25 cellular contexts compared by ENCODE assay signal in genomic region chr17:82783498-82783897, GRCh38. TPM values are rescaled to one million over a fixed set of nuclear protein-coding genes. Genes with fewer than 3 reads are reported as not detected.
A peak's percentile ranks its signal among the peaks of the same experiment; 100 is the strongest.
DNase-seq lines count a peak whose midpoint lies in the region; ATAC-seq, FAIRE-seq and TF ChIP-seq lines count a peak whose summit lies in the region.
"Had no signal": no experiment of that assay in that cellular context is flagged by ENCODE, and none has a peak within 500 bp of the region (broad histone marks: within the 10 kb centered on the region; RNA-seq: fewer than 3 reads in every experiment).

No MANE protein-coding gene starts in this region.

- BruUV-seq in HepG2 (replicated peaks; lab: Mats Ljungman, UMichigan) = no TSS peak

- TF ChIP-seq POLR2A in HepG2 (IDR thresholded peaks at IDR 0.05; ENCODE audit: insufficient read depth in 1 of 2, low read depth in 2 of 2, low read length in 2 of 2) = no peak
- TF ChIP-seq POLR2A in right lobe of liver (IDR thresholded peaks at IDR 0.05) = no peak

- in situ Hi-C loops in HepG2 (cut with HindIII; ENCODE audit: extremely low pct_ligation_motif_present, low pct_unique_long_range_greater_than_20kb) = loop anchor here (5.0 kb wide), 1 partner anchor 144 kb away; no protein-coding TSS in a partner anchor

- no peak for TF ChIP-seq EP300 in HepG2 (IDR thresholded peaks at IDR 0.05; ENCODE audit: low read depth in 2 of 2, low read length in 2 of 2)
- no peak for TF ChIP-seq EP300 in HepG2 (CRISPR knock-in tag; IDR thresholded peaks at IDR 0.05; ENCODE audit: borderline replicate concordance)

- POLR2A ChIA-PET in HepG2 (lab: Yijun Ruan, JAX) = no interaction called here
- POLR2A ChIA-PET in RWPE1 (lab: Yijun Ruan, JAX; ENCODE audit: low non-redundant PET) = no interaction called here

- FAIRE-seq in HepG2 (lab: Jason Lieb, UNC) = no peak
- FAIRE-seq: A204.1, D721Med had no signal

- CTCF ChIA-PET in HepG2 (lab: Yijun Ruan, JAX; ENCODE audit: low intra/inter-chr PET ratio, low total read pairs) (interaction anchor here (2.6 kb wide), 1 partner anchor 134 kb away, joined by 17 read pairs; no protein-coding TSS in a partner anchor), RWPE1 (lab: Yijun Ruan, JAX) (interaction anchor here (0.6 kb wide), 2 partner anchors 130 to 293 kb away, joined by 3 read pairs; no protein-coding TSS in a partner anchor)

- intact Hi-C loops in HepG2 (cut with micrococcal nuclease; ENCODE audit: unreplicated experiment) = no loop called here
- intact Hi-C loops in right lobe of liver (cut with DNase I) = loop anchor here (10.0 kb wide), 2 partner anchors 121 to 131 kb away; no protein-coding TSS in a partner anchor

- no peaks in the 10 kb centered on the region for H3K9me3 ChIP-seq in HepG2 (ENCODE audit: low read length)
- H3K9me3 ChIP-seq in right lobe of liver = no peaks in the 10 kb centered on the region
- no peaks in the 10 kb centered on the region for H3K9me3 ChIP-seq in neutrophil
- H3K9me3 ChIP-seq: HAP-1, MG63 had no signal

- no peak overlapping the region for H3K4me3 Mint-ChIP-seq in activated naive CD8-positive, alpha-beta T cell treated with anti-CD3 and anti-CD28 coated beads, Interleukin-2, amount 50 U/mL, for 24 hours
- H3K4me3 Mint-ChIP-seq: CD4-positive, alpha-beta T cell; GM23338 had no signal

- no peak for TF ChIP-seq RAD21 in HepG2 (CRISPR knock-in tag; IDR thresholded peaks at IDR 0.05)

- no peak overlapping the region for H3K9ac ChIP-seq in HepG2 (ENCODE audit: insufficient read depth, low read depth, low read length)

- H3K27me3 ChIP-seq in HepG2 (ENCODE audit: control insufficient read depth in 1 of 2, insufficient read depth in 2 of 2, low read length in 2 of 2) (no peaks in the 10 kb centered on the region), right lobe of liver (no peaks in the 10 kb centered on the region), neutrophil (no peaks in the 10 kb centered on the region)
- H3K27me3 ChIP-seq: MG63 had no signal

- H2AFZ ChIP-seq in HepG2 (ENCODE audit: low read length) = no peak overlapping the region
- H2AFZ ChIP-seq: GM23338 had no signal

- 96% methylated on average over 18 of the region's 18 CpGs for WGBS in HepG2 (ENCODE audit: low lambda C conversion rate)
- 83% methylated on average over 11 of the region's 18 CpGs for WGBS in right lobe of liver (ENCODE audit: insufficient coverage, low coverage, low lambda C conversion rate, missing lambda C conversion rate)

- peaks cover 17% of the 10 kb centered on the region for H3K36me3 Mint-ChIP-seq in activated naive CD8-positive, alpha-beta T cell treated with anti-CD3 and anti-CD28 coated beads, Interleukin-2, amount 50 U/mL, for 24 hours (ENCODE audit: low read depth)

- no peak overlapping the region for H3K27ac Mint-ChIP-seq in activated naive CD8-positive, alpha-beta T cell treated with anti-CD3 and anti-CD28 coated beads, Interleukin-2, amount 50 U/mL, for 24 hours
- H3K27ac Mint-ChIP-seq: GM23338 had no signal

- H3K4me1 ChIP-seq in HepG2 (ENCODE audit: insufficient read depth, low read length) (no peaks in the 10 kb centered on the region), right lobe of liver (no peaks in the 10 kb centered on the region), neutrophil (ENCODE audit: control insufficient read depth in 1 of 2, insufficient read depth in 1 of 2, low read depth in 1 of 2, low read length in 1 of 2) (peaks cover 11 to 17% of the 10 kb centered on the region in 2 experiments)
- H3K4me1 ChIP-seq: HAP-1 had no signal

- no peaks in the 10 kb centered on the region for H3K27me3 Mint-ChIP-seq in activated naive CD8-positive, alpha-beta T cell treated with anti-CD3 and anti-CD28 coated beads, Interleukin-2, amount 50 U/mL, for 24 hours
- H3K27me3 Mint-ChIP-seq: CD4-positive, alpha-beta T cell had no signal

- no peak for DNase-seq in HepG2 (ENCODE audit: low spot score)
- DNase-seq in right lobe of liver = no peak
- no peak for DNase-seq in RWPE1 (ENCODE audit: low spot score)
- no peak for DNase-seq in activated naive CD8-positive, alpha-beta T cell treated with anti-CD3 and anti-CD28 coated beads, Interleukin-2, amount 50 U/mL, for 24 hours
- no peak for DNase-seq in retina
- DNase-seq: CD4-positive, alpha-beta T cell; IMR-90; MG63; NCI-H1417; NCI-H187; NCI-H2081 treated with DMSO at 0.1 percent for 48 hours; NCI-H2171; NCI-H226; NCI-H510A; NCI-H69; RPMI8226; SIG-M5 had no signal

- peaks cover 6% of the 10 kb centered on the region for H3K4me1 Mint-ChIP-seq in activated naive CD8-positive, alpha-beta T cell treated with anti-CD3 and anti-CD28 coated beads, Interleukin-2, amount 50 U/mL, for 24 hours

- H3K36me3 ChIP-seq in HepG2 (replicated peaks in 1 of 2; ENCODE audit: control insufficient read depth in 1 of 2, insufficient read depth in 2 of 2, low read length in 2 of 2) (peaks cover 17 to 30% of the 10 kb centered on the region in 2 experiments; a peak in 4 of 5 replicates), right lobe of liver (peaks cover 0 to 5% (median under 1%) of the 10 kb centered on the region in 4 donors), neutrophil (no peaks in the 10 kb centered on the region)

- no peaks in the 10 kb centered on the region for H3K9me3 Mint-ChIP-seq in activated naive CD8-positive, alpha-beta T cell treated with anti-CD3 and anti-CD28 coated beads, Interleukin-2, amount 50 U/mL, for 24 hours
- H3K9me3 Mint-ChIP-seq: CD4-positive, alpha-beta T cell had no signal

- H4K20me1 ChIP-seq in HepG2 (ENCODE audit: insufficient read depth, low read length) = no peaks in the 10 kb centered on the region

- no peak for TF ChIP-seq CTCF in HepG2 (CRISPR knock-in tag; IDR thresholded peaks at IDR 0.05)
- no peak for TF ChIP-seq CTCF in right lobe of liver (IDR thresholded peaks at IDR 0.05)
- no peak for TF ChIP-seq CTCF in RWPE1 (conservative IDR thresholded peaks at IDR 0.05; ENCODE audit: low read depth)
- no peak for TF ChIP-seq CTCF in neutrophil (IDR thresholded peaks at IDR 0.05)

- H3K79me2 ChIP-seq in HepG2 (ENCODE audit: insufficient read depth, low read length) = no peaks in the 10 kb centered on the region

- no peak overlapping the region for H3K4me3 ChIP-seq in HepG2 (replicated peaks in 1 of 3; ENCODE audit: insufficient read depth in 1 of 3, low read depth in 2 of 3, low read length in 3 of 3)
- H3K4me3 ChIP-seq in right lobe of liver = no peak overlapping the region
- no peak overlapping the region for H3K4me3 ChIP-seq in neutrophil (ENCODE audit: low read depth in 1 of 2, low read length in 1 of 2)
- H3K4me3 ChIP-seq: GM23338, HAP-1, MG63, SK-N-MC had no signal

- no peak overlapping the region for H3K27ac ChIP-seq in HepG2 (ENCODE audit: extremely low read length, insufficient read depth, low read length)
- H3K27ac ChIP-seq in right lobe of liver = no peak overlapping the region
- peak overlapping the region; percentile 43; the same call in 1 of the 2 replicates for H3K27ac ChIP-seq in RWPE1
- H3K27ac ChIP-seq in neutrophil = peak overlapping the region; percentile 16
- H3K27ac ChIP-seq: SK-N-MC had no signal

- ATAC-seq in HepG2 = no peak
- no peak for ATAC-seq in right lobe of liver
- no peak for ATAC-seq in GM19324 (IDR thresholded peaks at IDR 0.05; ENCODE audit: low FRiP score, unreplicated experiment)
- ATAC-seq in activated naive CD8-positive, alpha-beta T cell treated with anti-CD3 and anti-CD28 coated beads, Interleukin-2, amount 50 U/mL, for 24 hours = no peak
- ATAC-seq: GM23338 had no signal

- H3K4me2 ChIP-seq in HepG2 (ENCODE audit: low read depth, low read length) = no peak overlapping the region
- H3K4me2 ChIP-seq: GM23338 had no signal

RNA-seq across cellular contexts. Expression of gene TBCD, which starts 31.6 kb away (rescaled TPM):
- total RNA-seq in HepG2 (2016; rRNA removed; fragmentation: Illumina TruSeq; extraction: Trizol) = 33.9 and 49.6 TPM in 2 replicates
- total RNA-seq in HepG2 (2016; cell fraction: cytosol; rRNA removed; fragmentation: Illumina TruSeq; extraction: Trizol; ENCODE audit: low read depth) = 98.6 and 103 TPM in 2 replicates
- total RNA-seq in HepG2 (2016; cell fraction: insoluble cytoplasmic fraction; rRNA removed; fragmentation: Illumina TruSeq; extraction: Trizol) = 32.6 and 40.4 TPM in 2 replicates
- 28.6 and 30.6 TPM in 2 replicates for total RNA-seq in HepG2 (2016; cell fraction: membrane; rRNA removed; fragmentation: Illumina TruSeq; extraction: Trizol)
- 44.9 and 51.2 TPM in 2 replicates for total RNA-seq in HepG2 (2016; cell fraction: nucleus; rRNA removed; fragmentation: Illumina TruSeq; extraction: Trizol)
- polyA plus RNA-seq in HepG2 (2011; rRNA removed) = 54.8 and 58.7 TPM in 2 replicates
- polyA plus RNA-seq in HepG2 (2011; cell fraction: cytosol; rRNA removed) = 29.1 and 46.9 TPM in 2 replicates
- 327 and 449 TPM in 2 replicates for polyA plus RNA-seq in HepG2 (2011; cell fraction: nucleus; rRNA removed)
- polyA plus RNA-seq in HepG2 (2012) = 37.3 and 41.7 TPM in 2 replicates
- 3.7 and 4.9 TPM in 2 replicates for polyA plus RNA-seq in HepG2 (2016; cell fraction: cytosol; fragmentation: Illumina TruSeq; extraction: Trizol; ENCODE audit: low read depth)
- 39.7 and 51.2 TPM in 2 replicates for polyA plus RNA-seq in HepG2 (2016; cell fraction: insoluble cytoplasmic fraction; fragmentation: Illumina TruSeq; extraction: Trizol; ENCODE audit: low read depth)
- 5.6 and 6.8 TPM in 2 replicates for polyA plus RNA-seq in HepG2 (2016; cell fraction: membrane; fragmentation: Illumina TruSeq; extraction: Trizol; ENCODE audit: low read depth)
- polyA plus RNA-seq in HepG2 (2016; cell fraction: nucleus; fragmentation: Illumina TruSeq; extraction: Trizol; ENCODE audit: insufficient read depth, low read depth) = 140 and 151 TPM in 2 replicates
- polyA minus RNA-seq in HepG2 (2011; rRNA and poly(A)+ RNA removed; ENCODE audit: low replicate concordance) = 67.0 and 125 TPM in 2 replicates
- polyA minus RNA-seq in HepG2 (2011; cell fraction: cytosol; rRNA and poly(A)+ RNA removed) = 38.0 and 45.2 TPM in 2 replicates
- 51.1 and 51.6 TPM in 2 replicates for polyA minus RNA-seq in HepG2 (2011; cell fraction: nucleus; rRNA and poly(A)+ RNA removed)
- 10 to 100 TPM; 28.0 to 55.7 (median 41.3) TPM for total RNA-seq in right lobe of liver

RNA-seq across cellular contexts. Expression of gene FN3K, which starts 48.1 kb away (rescaled TPM):
- total RNA-seq in HepG2 (2016; rRNA removed; fragmentation: Illumina TruSeq; extraction: Trizol) (12.2 and 22.0 TPM in 2 replicates), right lobe of liver (10 to 100 TPM; 29.6 to 61.6 (median 45.5) TPM)
- 9.6 and 10.3 TPM in 2 replicates for total RNA-seq in HepG2 (2016; cell fraction: cytosol; rRNA removed; fragmentation: Illumina TruSeq; extraction: Trizol; ENCODE audit: low read depth)
- 12.7 and 23.9 TPM in 2 replicates for total RNA-seq in HepG2 (2016; cell fraction: insoluble cytoplasmic fraction; rRNA removed; fragmentation: Illumina TruSeq; extraction: Trizol)
- total RNA-seq in HepG2 (2016; cell fraction: membrane; rRNA removed; fragmentation: Illumina TruSeq; extraction: Trizol) = 17.0 and 17.4 TPM in 2 replicates
- 29.1 and 32.3 TPM in 2 replicates for total RNA-seq in HepG2 (2016; cell fraction: nucleus; rRNA removed; fragmentation: Illumina TruSeq; extraction: Trizol)
- 3.5 and 5.7 TPM in 2 replicates for polyA plus RNA-seq in HepG2 (2011; rRNA removed)
- 1.9 and 2.0 TPM in 2 replicates for polyA plus RNA-seq in HepG2 (2011; cell fraction: cytosol; rRNA removed)
- polyA plus RNA-seq in HepG2 (2011; cell fraction: nucleus; rRNA removed) = 27.8 and 27.9 TPM in 2 replicates
- polyA plus RNA-seq in HepG2 (2012) = 48.6 and 58.1 TPM in 2 replicates
- polyA plus RNA-seq in HepG2 (2016; cell fraction: cytosol; fragmentation: Illumina TruSeq; extraction: Trizol; ENCODE audit: low read depth) = 21.3 and 21.5 TPM in 2 replicates
- 52.3 and 61.0 TPM in 2 replicates for polyA plus RNA-seq in HepG2 (2016; cell fraction: insoluble cytoplasmic fraction; fragmentation: Illumina TruSeq; extraction: Trizol; ENCODE audit: low read depth)
- polyA plus RNA-seq in HepG2 (2016; cell fraction: membrane; fragmentation: Illumina TruSeq; extraction: Trizol; ENCODE audit: low read depth) = 23.7 and 26.9 TPM in 2 replicates
- polyA plus RNA-seq in HepG2 (2016; cell fraction: nucleus; fragmentation: Illumina TruSeq; extraction: Trizol; ENCODE audit: insufficient read depth, low read depth) = 78.1 and 80.9 TPM in 2 replicates
- 1.6 and 9.2 TPM in 2 replicates for polyA minus RNA-seq in HepG2 (2011; rRNA and poly(A)+ RNA removed; ENCODE audit: low replicate concordance)
- 17.1 and 26.0 TPM in 2 replicates for polyA minus RNA-seq in HepG2 (2011; cell fraction: cytosol; rRNA and poly(A)+ RNA removed)
- 24.3 and 29.1 TPM in 2 replicates for polyA minus RNA-seq in HepG2 (2011; cell fraction: nucleus; rRNA and poly(A)+ RNA removed)

RNA-seq across cellular contexts. Expression of gene ZNF750, which starts 56.3 kb away (rescaled TPM):
- total RNA-seq in HepG2 (2016; rRNA removed; fragmentation: Illumina TruSeq; extraction: Trizol) (not detected in 2 replicates), right lobe of liver (not detected)
- total RNA-seq in HepG2 (2016; cell fraction: cytosol; rRNA removed; fragmentation: Illumina TruSeq; extraction: Trizol; ENCODE audit: low read depth) = not detected in 2 replicates
- not detected in 2 replicates for total RNA-seq in HepG2 (2016; cell fraction: insoluble cytoplasmic fraction; rRNA removed; fragmentation: Illumina TruSeq; extraction: Trizol)
- total RNA-seq in HepG2 (2016; cell fraction: membrane; rRNA removed; fragmentation: Illumina TruSeq; extraction: Trizol) = not detected in 2 replicates
- not detected in 2 replicates for total RNA-seq in HepG2 (2016; cell fraction: nucleus; rRNA removed; fragmentation: Illumina TruSeq; extraction: Trizol)
- polyA plus RNA-seq in HepG2 (2011; rRNA removed) = not detected in 2 replicates
- polyA plus RNA-seq in HepG2 (2011; cell fraction: cytosol; rRNA removed) = not detected in 2 replicates
- not detected in 2 replicates for polyA plus RNA-seq in HepG2 (2011; cell fraction: nucleus; rRNA removed)
- polyA plus RNA-seq in HepG2 (2012) = 0.03 and 0.05 TPM in 2 replicates
- not detected in 2 replicates for polyA plus RNA-seq in HepG2 (2016; cell fraction: cytosol; fragmentation: Illumina TruSeq; extraction: Trizol; ENCODE audit: low read depth)
- not detected in 2 replicates for polyA plus RNA-seq in HepG2 (2016; cell fraction: insoluble cytoplasmic fraction; fragmentation: Illumina TruSeq; extraction: Trizol; ENCODE audit: low read depth)
- polyA plus RNA-seq in HepG2 (2016; cell fraction: membrane; fragmentation: Illumina TruSeq; extraction: Trizol; ENCODE audit: low read depth) = not detected in 2 replicates
- not detected in 2 replicates for polyA plus RNA-seq in HepG2 (2016; cell fraction: nucleus; fragmentation: Illumina TruSeq; extraction: Trizol; ENCODE audit: insufficient read depth, low read depth)
- polyA minus RNA-seq in HepG2 (2011; rRNA and poly(A)+ RNA removed; ENCODE audit: low replicate concordance) = not detected in 2 replicates
- not detected in 2 replicates for polyA minus RNA-seq in HepG2 (2011; cell fraction: cytosol; rRNA and poly(A)+ RNA removed)
- not detected in 2 replicates for polyA minus RNA-seq in HepG2 (2011; cell fraction: nucleus; rRNA and poly(A)+ RNA removed)
- total RNA-seq: CD4-positive, alpha-beta T cell; IMR-90 had no signal
- polyA plus RNA-seq: AG04450, IMR-90 had no signal

Comparison
In these comparisons a context has a peak if more than half of its experiments do, and no peak if none do; other contexts are left out.
1. H3K27ac ChIP-seq: peak in RWPE1 (single experiment) and neutrophil (single experiment); none in HepG2 (single experiment) and right lobe of liver (0 of 3).